Comparison of ENCODE assay signal across 9 cellular contexts in genomic region chr16:17277981-17278381, GRCh38.
DNase-seq lines count a peak whose midpoint lies in the region; ATAC-seq and FAIRE-seq lines count a peak whose summit lies in the region.
"Had no signal": no experiment of that assay in that cellular context is flagged by ENCODE, and none has a peak within 500 bp of the region (broad histone marks: within the 10 kb centered on the region; RNA-seq: fewer than 3 reads in every experiment).

No MANE protein-coding gene starts in this region.

- no peaks in the 10 kb centered on the region for H3K9me3 Mint-ChIP-seq in stimulated activated effector memory CD8-positive, alpha-beta T cell treated with anti-CD3 and anti-CD28 coated beads, Interleukin-12 subunit alpha, Interleukin-12 subunit beta, amount 100 ng/mL, for 72 hours

- no peak overlapping the region for H3K4me3 Mint-ChIP-seq in stimulated activated effector memory CD8-positive, alpha-beta T cell treated with anti-CD3 and anti-CD28 coated beads, Interleukin-12 subunit alpha, Interleukin-12 subunit beta, amount 100 ng/mL, for 72 hours

- no peaks in the 10 kb centered on the region for H3K36me3 ChIP-seq in small intestine (ENCODE audit: control insufficient read depth in 2 of 2, insufficient read depth in 2 of 2, low read length in 2 of 2)

- no peak overlapping the region for H3K27ac Mint-ChIP-seq in stimulated activated effector memory CD8-positive, alpha-beta T cell treated with anti-CD3 and anti-CD28 coated beads, Interleukin-12 subunit alpha, Interleukin-12 subunit beta, amount 100 ng/mL, for 72 hours

- peaks cover 5% of the 10 kb centered on the region for H3K36me3 Mint-ChIP-seq in stimulated activated effector memory CD8-positive, alpha-beta T cell treated with anti-CD3 and anti-CD28 coated beads, Interleukin-12 subunit alpha, Interleukin-12 subunit beta, amount 100 ng/mL, for 72 hours

- peaks cover 40% of the 10 kb centered on the region for H3K4me1 Mint-ChIP-seq in stimulated activated effector memory CD8-positive, alpha-beta T cell treated with anti-CD3 and anti-CD28 coated beads, Interleukin-12 subunit alpha, Interleukin-12 subunit beta, amount 100 ng/mL, for 72 hours

- H3K9me3 ChIP-seq in small intestine (ENCODE audit: control insufficient read depth, low read depth), result no peaks in the 10 kb centered on the region

- no peaks in the 10 kb centered on the region for H3K27me3 ChIP-seq in small intestine (ENCODE audit: control insufficient read depth in 2 of 2, insufficient read depth in 2 of 2, low read length in 2 of 2)

- intact Hi-C loops in left ventricle myocardium superior (cut with micrococcal nuclease), result loop anchor here (5.0 kb wide), 1 partner anchor 189 kb away; no protein-coding TSS in a partner anchor

- H3K4me1 ChIP-seq in small intestine (ENCODE audit: control insufficient read depth in 2 of 2, insufficient read depth in 1 of 2, low read depth in 1 of 2, low read length in 1 of 2), result peaks cover 2 to 18% of the 10 kb centered on the region in 2 donors

- peak; percentile 74 for ATAC-seq in left ventricle myocardium superior
- no peak for ATAC-seq in stimulated activated effector memory CD8-positive, alpha-beta T cell treated with anti-CD3 and anti-CD28 coated beads, Interleukin-12 subunit alpha, Interleukin-12 subunit beta, amount 100 ng/mL, for 72 hours

- DNase-seq in DMS53 (lab: John Stamatoyannopoulos, UW) (peak; percentile 42), DMS53 treated with DMSO at 0.1 percent for 48 hours (lab: John Stamatoyannopoulos, UW; ENCODE audit: unreplicated experiment) (no peak), RPMI8226 (peak; percentile 32), left ventricle myocardium superior (peak; percentile 61), small intestine (peak; percentile 79), cerebellum (ENCODE audit: low spot score) (no peak), amniotic stem cell (lab: John Stamatoyannopoulos, UW) (no peak)
- DNase-seq in stimulated activated effector memory CD8-positive, alpha-beta T cell treated with anti-CD3 and anti-CD28 coated beads, Interleukin-12 subunit alpha, Interleukin-12 subunit beta, amount 100 ng/mL, for 72 hours (ENCODE audit: low spot score in 2 of 2), result no peak

- 10 to 42% (median 32%) methylated on average over 10 of the region's 10 CpGs for WGBS in small intestine, 3 donors

- H3K4me3 ChIP-seq in small intestine (ENCODE audit: low read depth in 1 of 2, low read length in 2 of 2), result no peak overlapping the region

- no peak for FAIRE-seq in small intestine (lab: Jason Lieb, UNC)
- FAIRE-seq: endothelial cell of umbilical vein had no signal

- peak overlapping the region in 1 of 2 donors; percentile 62 for H3K27ac ChIP-seq in small intestine (ENCODE audit: low read depth in 1 of 2, low read length in 1 of 2)

Comparison
In these comparisons a context has a peak if more than half of its experiments do, and no peak if none do; other contexts are left out.
1. DNase-seq: peak in DMS53 (single experiment), RPMI8226 (single experiment), left ventricle myocardium superior (single experiment) and small intestine (single experiment); none in DMS53 treated with DMSO at 0.1 percent for 48 hours (single experiment), cerebellum (single experiment), amniotic stem cell (single experiment) and stimulated activated effector memory CD8-positive, alpha-beta T cell treated with anti-CD3 and anti-CD28 coated beads, Interleukin-12 subunit alpha, Interleukin-12 subunit beta, amount 100 ng/mL, for 72 hours (0 of 2).